Comparison of ENCODE assay signal across 9 cellular contexts in the genomic region with DNA sequence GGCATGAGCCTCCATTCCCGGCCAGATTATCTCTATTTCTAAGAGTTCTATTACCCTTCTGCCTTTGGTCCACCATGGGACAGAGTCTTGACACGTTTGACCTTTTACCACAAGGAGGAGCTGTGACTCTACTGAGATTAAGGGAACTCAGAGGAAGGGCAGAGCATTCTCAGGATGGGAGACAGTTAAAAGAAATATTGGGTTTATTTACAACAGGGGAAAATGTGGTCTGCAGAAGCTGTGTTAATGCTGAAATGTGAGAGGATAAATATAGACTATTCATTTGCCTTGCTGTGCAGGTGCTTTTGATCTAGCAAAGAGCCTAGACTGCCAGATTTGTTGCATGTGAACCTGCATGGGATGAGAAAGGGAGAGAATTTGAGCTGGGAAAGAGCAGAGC. TPM values are rescaled to one million over a fixed set of nuclear protein-coding genes. Genes with fewer than 3 reads are reported as not detected.
A peak's percentile ranks its signal among the peaks of the same experiment; 100 is the strongest.
DNase-seq lines count a peak whose midpoint lies in the region; ATAC-seq, FAIRE-seq and TF ChIP-seq lines count a peak whose summit lies in the region.
"Had no signal": no experiment of that assay in that cellular context is flagged by ENCODE, and none has a peak within 500 bp of the region (broad histone marks: within the 10 kb centered on the region; RNA-seq: fewer than 3 reads in every experiment).

No MANE protein-coding gene starts in this region.

- H3K9ac ChIP-seq in kidney (ENCODE audit: low read length in 2 of 2), result no peak overlapping the region

- H3K4me3 ChIP-seq in LNCaP clone FGC (ENCODE audit: low read depth, low read length) (no peak overlapping the region), kidney (ENCODE audit: low read length in 2 of 2) (no peak overlapping the region)
- H3K4me3 ChIP-seq: MG63 had no signal

- H3K27ac ChIP-seq in kidney (ENCODE audit: low read depth in 2 of 2, low read length in 2 of 2), result no peak overlapping the region

- H3K9me3 Mint-ChIP-seq in activated T-cell treated with anti-CD3 and anti-CD28 coated beads, Interleukin-2, amount 50 U/mL, for 4 hours, result no peaks in the 10 kb centered on the region
- H3K9me3 Mint-ChIP-seq in activated T-cell treated with anti-CD3 and anti-CD28 coated beads, Interleukin-2, amount 50 U/mL, for 24 hours, result no peaks in the 10 kb centered on the region
- H3K9me3 Mint-ChIP-seq in stimulated activated effector memory CD8-positive, alpha-beta T cell treated with anti-CD3 and anti-CD28 coated beads, Interleukin-12 subunit alpha, Interleukin-12 subunit beta, amount 100 ng/mL, for 72 hours, result no peaks in the 10 kb centered on the region

- TF ChIP-seq CTCF in LNCaP clone FGC (IDR thresholded peaks at IDR 0.05; ENCODE audit: control insufficient read depth, extremely low read depth, insufficient read depth) (peak; percentile 74), kidney (IDR thresholded peaks at IDR 0.05; ENCODE audit: borderline replicate concordance, extremely low read depth, insufficient read depth) (no peak)

- H3K4me1 ChIP-seq in kidney (ENCODE audit: control insufficient read depth in 1 of 2, insufficient read depth in 1 of 2, low read depth in 1 of 2, low read length in 2 of 2), result no peaks in the 10 kb centered on the region

- H3K4me3 Mint-ChIP-seq in activated T-cell treated with anti-CD3 and anti-CD28 coated beads, Interleukin-2, amount 50 U/mL, for 4 hours, result no peak overlapping the region
- H3K4me3 Mint-ChIP-seq in activated T-cell treated with anti-CD3 and anti-CD28 coated beads, Interleukin-2, amount 50 U/mL, for 24 hours, result no peak overlapping the region
- H3K4me3 Mint-ChIP-seq in stimulated activated effector memory CD8-positive, alpha-beta T cell treated with anti-CD3 and anti-CD28 coated beads, Interleukin-12 subunit alpha, Interleukin-12 subunit beta, amount 100 ng/mL, for 72 hours, result no peak overlapping the region

- FAIRE-seq in kidney (lab: Jason Lieb, UNC), result no peak

- no peaks in the 10 kb centered on the region for H3K9me3 ChIP-seq in kidney (ENCODE audit: control insufficient read depth in 1 of 2, low read length in 2 of 2)
- H3K9me3 ChIP-seq: MG63 had no signal

- no peak overlapping the region for H3K27ac Mint-ChIP-seq in activated T-cell treated with anti-CD3 and anti-CD28 coated beads, Interleukin-2, amount 50 U/mL, for 24 hours
- H3K27ac Mint-ChIP-seq in stimulated activated effector memory CD8-positive, alpha-beta T cell treated with anti-CD3 and anti-CD28 coated beads, Interleukin-12 subunit alpha, Interleukin-12 subunit beta, amount 100 ng/mL, for 72 hours, result no peak overlapping the region

- intact Hi-C loops in kidney (cut with DNase I), result no loop called here

- DNase-seq in activated T-cell treated with anti-CD3 and anti-CD28 coated beads, Interleukin-2, amount 50 U/mL, for 4 hours, result no peak
- no peak for DNase-seq in activated T-cell treated with anti-CD3 and anti-CD28 coated beads, Interleukin-2, amount 50 U/mL, for 24 hours
- DNase-seq in LNCaP clone FGC (ENCODE audit: low read depth) (no peak), kidney (no peak), activated gamma-delta T cell (lab: John Stamatoyannopoulos, UW) (no peak)
- peak; percentile 34 for DNase-seq in central memory CD4-positive, alpha-beta T cell
- no peak for DNase-seq in stimulated activated effector memory CD8-positive, alpha-beta T cell treated with anti-CD3 and anti-CD28 coated beads, Interleukin-12 subunit alpha, Interleukin-12 subunit beta, amount 100 ng/mL, for 72 hours (ENCODE audit: low spot score in 2 of 2)
- no peak for DNase-seq in stimulated activated CD4-positive, alpha-beta T cell treated with anti-CD3 and anti-CD28 coated beads, Interleukin-1b, Interleukin-23, amount 100 ng/mL, for 48 hours
- DNase-seq: MG63 had no signal

- peaks cover 18% of the 10 kb centered on the region for H3K4me1 Mint-ChIP-seq in activated T-cell treated with anti-CD3 and anti-CD28 coated beads, Interleukin-2, amount 50 U/mL, for 4 hours (ENCODE audit: low read depth)
- peaks cover 27% of the 10 kb centered on the region for H3K4me1 Mint-ChIP-seq in activated T-cell treated with anti-CD3 and anti-CD28 coated beads, Interleukin-2, amount 50 U/mL, for 24 hours (ENCODE audit: low read depth)
- peaks cover 6% of the 10 kb centered on the region for H3K4me1 Mint-ChIP-seq in stimulated activated effector memory CD8-positive, alpha-beta T cell treated with anti-CD3 and anti-CD28 coated beads, Interleukin-12 subunit alpha, Interleukin-12 subunit beta, amount 100 ng/mL, for 72 hours

- H3K27me3 Mint-ChIP-seq in activated T-cell treated with anti-CD3 and anti-CD28 coated beads, Interleukin-2, amount 50 U/mL, for 4 hours (ENCODE audit: low read depth), result peaks cover 14% of the 10 kb centered on the region
- H3K27me3 Mint-ChIP-seq in activated T-cell treated with anti-CD3 and anti-CD28 coated beads, Interleukin-2, amount 50 U/mL, for 24 hours, result peaks cover 5% of the 10 kb centered on the region

- no peaks in the 10 kb centered on the region for H3K36me3 ChIP-seq in kidney (ENCODE audit: control insufficient read depth in 1 of 2, insufficient read depth in 2 of 2, low read length in 2 of 2)
- H3K36me3 ChIP-seq: MG63 had no signal

- ATAC-seq in activated T-cell treated with anti-CD3 and anti-CD28 coated beads, Interleukin-2, amount 50 U/mL, for 4 hours, result peak; percentile 51 to 53
- ATAC-seq in stimulated activated effector memory CD8-positive, alpha-beta T cell treated with anti-CD3 and anti-CD28 coated beads, Interleukin-12 subunit alpha, Interleukin-12 subunit beta, amount 100 ng/mL, for 72 hours, result peak; percentile 36

- H3K36me3 Mint-ChIP-seq in activated T-cell treated with anti-CD3 and anti-CD28 coated beads, Interleukin-2, amount 50 U/mL, for 4 hours (ENCODE audit: insufficient read depth), result no peaks in the 10 kb centered on the region
- H3K36me3 Mint-ChIP-seq in activated T-cell treated with anti-CD3 and anti-CD28 coated beads, Interleukin-2, amount 50 U/mL, for 24 hours (ENCODE audit: low read depth), result no peaks in the 10 kb centered on the region
- no peaks in the 10 kb centered on the region for H3K36me3 Mint-ChIP-seq in stimulated activated effector memory CD8-positive, alpha-beta T cell treated with anti-CD3 and anti-CD28 coated beads, Interleukin-12 subunit alpha, Interleukin-12 subunit beta, amount 100 ng/mL, for 72 hours

RNA-seq across cellular contexts. Expression of a gene that starts 45.8 kb away (rescaled TPM):
- total RNA-seq in activated T-cell treated with anti-CD3 and anti-CD28 coated beads, Interleukin-2, amount 50 U/mL, for 4 hours, result not detected
- total RNA-seq in kidney, result not detected
- not detected for polyA plus RNA-seq in kidney (ENCODE audit: insufficient read depth, low read depth, low replicate concordance)
